Comparison of ENCODE assay signal across 10 cellular contexts in genomic region chr10:103231047-103231551, GRCh38. TPM values are rescaled to one million over a fixed set of nuclear protein-coding genes. Genes with fewer than 3 reads are reported as not detected.
DNase-seq lines count a peak whose midpoint lies in the region; ATAC-seq, FAIRE-seq and TF ChIP-seq lines count a peak whose summit lies in the region.
"Had no signal": no experiment of that assay in that cellular context is flagged by ENCODE, and none has a peak within 500 bp of the region (broad histone marks: within the 10 kb centered on the region; RNA-seq: fewer than 3 reads in every experiment).

No MANE protein-coding gene starts in this region.

- no peak for TF ChIP-seq CTCF in A549 (IDR thresholded peaks at IDR 0.05)
- no peak for TF ChIP-seq CTCF in epithelial cell of esophagus (IDR thresholded peaks at IDR 0.05; ENCODE audit: insufficient read depth, low read depth, low read length, missing control alignments)
- TF ChIP-seq CTCF in GM13976 (IDR thresholded peaks at IDR 0.05; ENCODE audit: borderline replicate concordance, control extremely low read depth, extremely low read depth, insufficient read depth, missing control alignments): no peak

- 0% methylated on average over 4 of the region's 4 CpGs for WGBS in A549 (ENCODE audit: missing lambda C conversion rate)
- 10% methylated on average over 2 of the region's 4 CpGs; no CpG with 5 or more reads in 1 of the 2 experiments for WGBS in mesodermal cell (ENCODE audit: insufficient coverage in 2 of 2), 2 experiments

- no peak for TF ChIP-seq POLR2A in A549 (IDR thresholded peaks at IDR 0.05; ENCODE audit: low read length)

- H3K4me2 ChIP-seq in A549: peak overlapping the region; percentile 65
- H3K4me2 ChIP-seq: BLaER1 had no signal

- H3K4me3 ChIP-seq in A549 (no peak overlapping the region), MG63 (no peak overlapping the region), epithelial cell of esophagus (ENCODE audit: low read length) (no peak overlapping the region), mesodermal cell (ENCODE audit: extremely low read depth, insufficient read depth, low read length, poor library complexity, severe bottlenecking) (no peak overlapping the region)
- H3K4me3 ChIP-seq: adrenal gland, BLaER1 had no signal

- TF ChIP-seq EP300 in A549 (IDR thresholded peaks at IDR 0.05): peak; percentile 83 to 94; a peak in 4 of 5 replicates

- ATAC-seq in A549: peak; percentile 92
- no peak for ATAC-seq in GM21526 (IDR thresholded peaks at IDR 0.05; ENCODE audit: low FRiP score, unreplicated experiment)

- H3K27me3 ChIP-seq in MG63: no peaks in the 10 kb centered on the region
- H3K27me3 ChIP-seq: adrenal gland, BLaER1 had no signal

- H3K27ac ChIP-seq in A549 (peak overlapping the region; percentile 93 to 96), mesodermal cell (ENCODE audit: low read depth, low read length, severe bottlenecking) (peak overlapping the region; percentile 99)
- H3K27ac ChIP-seq: BLaER1 had no signal

- peak; percentile 32 to 50; a peak in 4 of 5 replicates for TF ChIP-seq RAD21 in A549 (conservative IDR thresholded peaks at IDR 0.05 in 1 of 2, IDR thresholded peaks at IDR 0.05 in 1 of 2)

- DNase-seq in A549 (ENCODE audit: low read depth in 1 of 2, low spot score in 1 of 2) (peak; percentile 57 to 96), MG63 (peak; percentile 87), epithelial cell of esophagus (ENCODE audit: low read depth) (peak; percentile 93), DMS79 (lab: John Stamatoyannopoulos, UW) (no peak), GM13976 (ENCODE audit: low spot score) (no peak), NOMO-1 treated with dmso at 0.1 percent for 144 hours (lab: John Stamatoyannopoulos, UW; ENCODE audit: unreplicated experiment) (no peak)

- H3K36me3 ChIP-seq in MG63 (no peaks in the 10 kb centered on the region), mesodermal cell (ENCODE audit: control insufficient read depth, insufficient read depth, low read length) (no peaks in the 10 kb centered on the region)
- H3K36me3 ChIP-seq: adrenal gland, BLaER1 had no signal

- in situ Hi-C loops in GM13976 (cut with MboI; ENCODE audit: low sequenced_read_pairs, unreplicated experiment): loop anchor here (10.0 kb wide), 1 partner anchor 316 kb away; the partner anchor contains the start of gene CNNM2

- CTCF ChIA-PET in A549 (lab: Yijun Ruan, JAX): interaction anchor here (0.7 to 5.4 kb wide), 9 partner anchors 9 to 104 kb away, joined by 3 to 41 read pairs (median 3); partner anchors contain the start of gene NT5C2

- H3K9me3 ChIP-seq in A549 (no peaks in the 10 kb centered on the region), MG63 (no peaks in the 10 kb centered on the region; the same call in 1 of the 2 replicates), mesodermal cell (ENCODE audit: control insufficient read depth, low read length) (no peaks in the 10 kb centered on the region)
- H3K9me3 ChIP-seq: adrenal gland, BLaER1 had no signal

- POLR2A ChIA-PET in A549 (lab: Yijun Ruan, JAX): interaction anchor here (0.6 to 3.4 kb wide), 13 partner anchors 8 to 313 kb away, joined by 3 to 60 read pairs (median 4); partner anchors contain the start of genes CNNM2, INA and NT5C2

- peak; percentile 98 for FAIRE-seq in A549 (lab: Jason Lieb, UNC)

- H3K4me1 ChIP-seq in A549 (peaks cover 74% of the 10 kb centered on the region), mesodermal cell (ENCODE audit: control insufficient read depth, insufficient read depth, low read length, poor library complexity, severe bottlenecking) (peaks cover 32% of the 10 kb centered on the region)

TF ChIP-seq in A549, 52 proteins besides CTCF, POLR2A, EP300 and RAD21:
- TF ChIP-seq MAFK (IDR thresholded peaks at IDR 0.05; ENCODE audit: partially characterized antibody): no peak
- TF ChIP-seq MYC (IDR thresholded peaks at IDR 0.05; ENCODE audit: borderline replicate concordance, low read length): no peak
- no peak for TF ChIP-seq FOXS1 (CRISPR knock-in tag; IDR thresholded peaks at IDR 0.05)
- peak; percentile 89; the same call in 2 of the 3 replicates for TF ChIP-seq BCL3 (IDR thresholded peaks at IDR 0.05)
- no peak; the same call in 1 of the 2 replicates for TF ChIP-seq HOXB5 (CRISPR knock-in tag; IDR thresholded peaks at IDR 0.05)
- TF ChIP-seq EHF (CRISPR knock-in tag; IDR thresholded peaks at IDR 0.05): no peak
- peak; percentile 78 for TF ChIP-seq MAX (IDR thresholded peaks at IDR 0.05)
- no peak for TF ChIP-seq HDAC2 (IDR thresholded peaks at IDR 0.05)
- TF ChIP-seq KDM1A (IDR thresholded peaks at IDR 0.05; ENCODE audit: low read depth): no peak
- TF ChIP-seq GATA3 (IDR thresholded peaks at IDR 0.05; ENCODE audit: borderline replicate concordance): peak; percentile 92
- TF ChIP-seq JUNB (IDR thresholded peaks at IDR 0.05): peak; percentile 65
- TF ChIP-seq USF2 (IDR thresholded peaks at IDR 0.05): no peak
- peak; percentile 70 to 89; a peak in 3 of 4 replicates for TF ChIP-seq CEBPB (IDR thresholded peaks at IDR 0.05)
- TF ChIP-seq CHD4 (IDR thresholded peaks at IDR 0.05; ENCODE audit: borderline replicate concordance): no peak
- TF ChIP-seq MAZ (IDR thresholded peaks at IDR 0.05; ENCODE audit: borderline replicate concordance, low read depth, low read length): no peak
- TF ChIP-seq FOSL2 (IDR thresholded peaks at IDR 0.05): peak; percentile 61; the same call in 1 of the 2 replicates
- TF ChIP-seq FOSL2 (CRISPR knock-in tag; IDR thresholded peaks at IDR 0.05): peak; percentile 90
- TF ChIP-seq HEYL (CRISPR knock-in tag; IDR thresholded peaks at IDR 0.05): no peak
- TF ChIP-seq SMC3 (IDR thresholded peaks at IDR 0.05): peak; percentile 38; the same call in 2 of the 3 replicates
- no peak for TF ChIP-seq CBX8 (IDR thresholded peaks at IDR 0.05)
- 0 out of 2 replicates have a peak, but pooled peaks have one; percentile 55 for TF ChIP-seq HES2 (IDR thresholded peaks at IDR 0.05)
- peak; percentile 92 to 95 for TF ChIP-seq JUN (IDR thresholded peaks at IDR 0.05)
- no peak for TF ChIP-seq RNF2 (IDR thresholded peaks at IDR 0.05; ENCODE audit: borderline replicate concordance, low read depth)
- no peak for TF ChIP-seq RCOR1 (IDR thresholded peaks at IDR 0.05; ENCODE audit: low read depth, low read length)
- TF ChIP-seq ZC3H11A (IDR thresholded peaks at IDR 0.05): no peak
- no peak for TF ChIP-seq TFCP2L1 (CRISPR knock-in tag; IDR thresholded peaks at IDR 0.05)

RNA-seq across cellular contexts. Expression of gene RPEL1, which starts 14.6 kb away (rescaled TPM):
- 0.12 and 0.34 TPM in 2 replicates for polyA plus RNA-seq in A549 (2011; rRNA removed)
- 0.04 and 0.08 TPM in 2 replicates for polyA plus RNA-seq in A549 (2012; cell fraction: cytosol; rRNA removed)
- 0.06 and 0.07 TPM in 2 replicates for polyA plus RNA-seq in A549 (2012; cell fraction: nucleus; rRNA removed)
- 0.13 to 0.20 TPM (median 0.16 TPM) in 3 replicates for polyA plus RNA-seq in A549 (2017; fragmentation: RNase III; extraction: RNeasy Plus Mini Kit Qiagen cat#74134 plus additional on column Dnase treatment)
- 0.41 and 0.88 TPM in 2 replicates for polyA minus RNA-seq in A549 (2011; rRNA and poly(A)+ RNA removed)
- total RNA-seq in MG63 (2014; rRNA removed; shearing (Covaris generic); ENCODE audit: low replicate concordance): 0.03 TPM in 1 of 2 replicates, not detected in the other
- not detected for polyA plus RNA-seq in mesodermal cell (2013, experiment 1 of 2)
- polyA plus RNA-seq in mesodermal cell (2013, experiment 2 of 2): not detected
- total RNA-seq: adrenal gland had no signal

RNA-seq across cellular contexts. Expression of gene NT5C2, which starts 38.0 kb away (rescaled TPM):
- polyA plus RNA-seq in A549 (2011; rRNA removed) (163 and 177 TPM in 2 replicates), A549 (2017; fragmentation: RNase III; extraction: RNeasy Plus Mini Kit Qiagen cat#74134 plus additional on column Dnase treatment) (81.8 to 89.4 TPM (median 86.4 TPM) in 3 replicates)
- polyA plus RNA-seq in A549 (2012; cell fraction: cytosol; rRNA removed): 42.1 and 50.9 TPM in 2 replicates
- 21.7 and 40.4 TPM in 2 replicates for polyA plus RNA-seq in A549 (2012; cell fraction: nucleus; rRNA removed)
- 64.4 and 78.0 TPM in 2 replicates for polyA minus RNA-seq in A549 (2011; rRNA and poly(A)+ RNA removed)
- total RNA-seq in MG63 (2014; rRNA removed; shearing (Covaris generic); ENCODE audit: low replicate concordance): 9.9 and 23.5 TPM in 2 replicates
- 62.5 TPM for polyA plus RNA-seq in mesodermal cell (2013, experiment 1 of 2)
- polyA plus RNA-seq in mesodermal cell (2013, experiment 2 of 2): 65.1 TPM

RNA-seq across cellular contexts. Expression of gene INA, which starts 45.8 kb away (rescaled TPM):
- polyA plus RNA-seq in A549 (2011; rRNA removed): 30.2 and 32.0 TPM in 2 replicates
- 15.0 and 15.7 TPM in 2 replicates for polyA plus RNA-seq in A549 (2012; cell fraction: cytosol; rRNA removed)
- 10.5 and 15.0 TPM in 2 replicates for polyA plus RNA-seq in A549 (2012; cell fraction: nucleus; rRNA removed)
- 20.9 to 22.7 TPM (median 22.5 TPM) in 3 replicates for polyA plus RNA-seq in A549 (2017; fragmentation: RNase III; extraction: RNeasy Plus Mini Kit Qiagen cat#74134 plus additional on column Dnase treatment)
- 9.8 and 10.0 TPM in 2 replicates for polyA minus RNA-seq in A549 (2011; rRNA and poly(A)+ RNA removed)
- total RNA-seq in MG63 (2014; rRNA removed; shearing (Covaris generic); ENCODE audit: low replicate concordance): not detected in 2 replicates
- polyA plus RNA-seq in mesodermal cell (2013, experiment 1 of 2): 12.6 TPM
- polyA plus RNA-seq in mesodermal cell (2013, experiment 2 of 2): 12.6 TPM

Comparison
In these comparisons a context has a peak if more than half of its experiments do, and no peak if none do; other contexts are left out.
1. DNase-seq: peak in A549 (2 of 2), MG63 (single experiment) and epithelial cell of esophagus (single experiment); none in DMS79 (single experiment), GM13976 (single experiment) and NOMO-1 treated with dmso at 0.1 percent for 144 hours (single experiment).